18 cellular contexts compared by ENCODE assay signal in genomic region chr7:29254663-29255062, GRCh38.
DNase-seq lines count a peak whose midpoint lies in the region; ATAC-seq, FAIRE-seq and TF ChIP-seq lines count a peak whose summit lies in the region.
"Had no signal": no experiment of that assay in that cellular context is flagged by ENCODE, and none has a peak within 500 bp of the region (broad histone marks: within the 10 kb centered on the region; RNA-seq: fewer than 3 reads in every experiment).

No MANE protein-coding gene starts in this region.

- H3K4ac ChIP-seq in H1 (replicated peaks; ENCODE audit: insufficient read length, low read depth, low read length) (no peak overlapping the region), mesendoderm (ENCODE audit: low read depth, low read length) (no peak overlapping the region)

- H4K5ac ChIP-seq in H1 (ENCODE audit: insufficient read length, low read depth, low read length) (no peak overlapping the region), mesendoderm (ENCODE audit: low read length) (no peak overlapping the region)

- H4K91ac ChIP-seq in H1 (replicated peaks; ENCODE audit: insufficient read length, low read length): no peak overlapping the region

- ATAC-seq in activated CD8-positive, alpha-beta memory T cell treated with anti-CD3 and anti-CD28 coated beads, Interleukin-2, amount 10 ng/mL, durations not matched to agents 7 days and 5 days: no peak

- no peak for TF ChIP-seq RAD21 in H1 (IDR thresholded peaks at IDR 0.05 in 1 of 2, conservative IDR thresholded peaks at IDR 0.05 in 1 of 2; ENCODE audit: low read depth in 2 of 2, low read length in 2 of 2)

- H3K27me3 ChIP-seq in H1 (replicated peaks in 1 of 4; ENCODE audit: control insufficient read depth in 3 of 4, extremely low read depth in 1 of 4, insufficient read depth in 3 of 4, low read length in 3 of 4) (no peaks in the 10 kb centered on the region), mesendoderm (ENCODE audit: insufficient read depth, low read length, poor library complexity) (no peaks in the 10 kb centered on the region)
- H3K27me3 ChIP-seq: BLaER1, gastrocnemius medialis, ovary had no signal

- no peak for TF ChIP-seq EP300 in H1 (IDR thresholded peaks at IDR 0.05; ENCODE audit: borderline replicate concordance in 1 of 2, low read depth in 2 of 2, low read length in 2 of 2)

- H3K36me3 ChIP-seq in H1 (ENCODE audit: control insufficient read depth in 2 of 4, insufficient read depth in 4 of 4, low read length in 3 of 4) (no peaks in the 10 kb centered on the region), mesendoderm (ENCODE audit: control insufficient read depth, insufficient read depth, low read length) (no peaks in the 10 kb centered on the region), OCI-LY7 (ENCODE audit: insufficient read depth, low read length) (no peaks in the 10 kb centered on the region)
- H3K36me3 ChIP-seq: BLaER1, gastrocnemius medialis, ovary had no signal

- H3K27me3 Mint-ChIP-seq in activated CD8-positive, alpha-beta memory T cell treated with anti-CD3 and anti-CD28 coated beads, Interleukin-2, amount 10 ng/mL, durations not matched to agents 7 days and 5 days: peaks cover 2% of the 10 kb centered on the region
- H3K27me3 Mint-ChIP-seq: brain; stimulated activated naive CD8-positive, alpha-beta T cell treated with anti-CD3 and anti-CD28 coated beads, Interleukin-15, Interleukin-2, amounts not matched to agents 100 ng/mL and 50 ng/mL, for 24 hours had no signal

- H2AFZ ChIP-seq in H1 (ENCODE audit: low read length): no peak overlapping the region
- H2AFZ ChIP-seq in OCI-LY7 (ENCODE audit: low read length): no peak overlapping the region

- H3K4me1 ChIP-seq in H1 (replicated peaks in 1 of 4; ENCODE audit: control insufficient read depth in 3 of 4, insufficient read depth in 4 of 4, low read length in 3 of 4) (0 out of 7 replicates have a peak, but pooled peaks cover 0 to 2% (median 0%) of the 10 kb centered on the region in 4 experiments), mesendoderm (ENCODE audit: control insufficient read depth, low read depth, low read length) (no peaks in the 10 kb centered on the region), OCI-LY7 (ENCODE audit: insufficient read depth, low read length, poor library complexity, severe bottlenecking) (no peaks in the 10 kb centered on the region)
- H3K4me1 ChIP-seq: BLaER1 had no signal

- no peak overlapping the region for H3K27ac Mint-ChIP-seq in activated CD8-positive, alpha-beta memory T cell treated with anti-CD3 and anti-CD28 coated beads, Interleukin-2, amount 10 ng/mL, durations not matched to agents 7 days and 5 days
- H3K27ac Mint-ChIP-seq: stimulated activated naive CD8-positive, alpha-beta T cell treated with anti-CD3 and anti-CD28 coated beads, Interleukin-15, Interleukin-2, amounts not matched to agents 100 ng/mL and 50 ng/mL, for 24 hours had no signal

- H2BK120ac ChIP-seq in H1 (replicated peaks; ENCODE audit: low read depth, low read length) (no peak overlapping the region), mesendoderm (ENCODE audit: low read depth, low read length) (no peak overlapping the region)

- DNase-seq in GM12865 (ENCODE audit: low read depth): peak; percentile 5
- peak; percentile 53 for DNase-seq in NCI-H82 treated with DMSO at 0.1 percent for 48 hours (lab: John Stamatoyannopoulos, UW; ENCODE audit: unreplicated experiment)
- no peak for DNase-seq in H1 (ENCODE audit: low read depth in 1 of 2, low spot score in 2 of 2)
- peak; percentile 68 for DNase-seq in mesendoderm
- DNase-seq in OCI-LY7 (ENCODE audit: low spot score): no peak
- no peak for DNase-seq in activated CD8-positive, alpha-beta memory T cell treated with anti-CD3 and anti-CD28 coated beads, Interleukin-2, amount 10 ng/mL, durations not matched to agents 7 days and 5 days
- DNase-seq in NK-92 treated with Interleukin-12 subunit alpha and Interleukin-12 subunit beta, amount 100 ng/mL, for 24 hours (lab: John Stamatoyannopoulos, UW): no peak
- DNase-seq: activated naive CD4-positive, alpha-beta T cell; EL; gastrocnemius medialis; IMR-90; NCI-H1417; NCI-H226; ovary had no signal

- H3K4me2 ChIP-seq in H1 (ENCODE audit: insufficient read depth in 1 of 2, low read depth in 2 of 2, low read length in 2 of 2) (no peak overlapping the region), mesendoderm (ENCODE audit: low read length) (no peak overlapping the region), OCI-LY7 (ENCODE audit: low read length) (no peak overlapping the region)
- H3K4me2 ChIP-seq: BLaER1 had no signal

- H2BK15ac ChIP-seq in H1 (ENCODE audit: low read length) (no peak overlapping the region), mesendoderm (replicated peaks; ENCODE audit: low read depth) (no peak overlapping the region)

- 72% methylated on average over 4 of the region's 4 CpGs; no CpG with 5 or more reads in 1 of the 2 experiments for WGBS in H1 (ENCODE audit: extremely low coverage in 1 of 2, insufficient coverage in 1 of 2, insufficient read length in 1 of 2, insufficient replicate concordance in 2 of 2, low coverage in 1 of 2, low lambda C conversion rate in 2 of 2, missing lambda C conversion rate in 1 of 2), 2 experiments
- WGBS in mesendoderm (ENCODE audit: extremely low coverage, insufficient coverage, low lambda C conversion rate): no CpG with 5 or more reads among the region's 4 CpGs

- no peaks in the 10 kb centered on the region for H3K23me2 ChIP-seq in H1 (ENCODE audit: low read depth, low read length)

- no TSS peak for BruUV-seq in OCI-LY7 (replicated peaks; lab: Mats Ljungman, UMichigan)

- TF ChIP-seq CTCF in GM12865 (IDR thresholded peaks at IDR 0.05; ENCODE audit: insufficient read depth, low read depth, low read length, missing control alignments) (no peak), H1 (IDR thresholded peaks at IDR 0.05; ENCODE audit: control extremely low read depth in 1 of 3, insufficient read depth in 1 of 3, low read depth in 1 of 3, low read length in 3 of 3) (no peak), OCI-LY7 (conservative IDR thresholded peaks at IDR 0.05; ENCODE audit: low read length) (no peak)

- no peak overlapping the region for H3K27ac ChIP-seq in H1 (ENCODE audit: low read depth, low read length)
- no peak overlapping the region for H3K27ac ChIP-seq in mesendoderm (ENCODE audit: low read depth, low read length)
- H3K27ac ChIP-seq in OCI-LY7 (ENCODE audit: low read depth, low read length, poor library complexity, severe bottlenecking): no peak overlapping the region
- H3K27ac ChIP-seq: BLaER1, gastrocnemius medialis, ovary had no signal

- H3K23ac ChIP-seq in H1 (ENCODE audit: insufficient read length) (no peak overlapping the region), mesendoderm (ENCODE audit: low read length) (no peak overlapping the region)

- no peak overlapping the region for H3K4me3 ChIP-seq in GM12865 (ENCODE audit: low read depth, low read length)
- H3K4me3 ChIP-seq in H1 (ENCODE audit: extremely low read depth in 1 of 4, insufficient read depth in 2 of 4, low read depth in 3 of 4, low read length in 4 of 4): no peak overlapping the region
- no peak overlapping the region for H3K4me3 ChIP-seq in mesendoderm (ENCODE audit: low read length)
- no peak overlapping the region for H3K4me3 ChIP-seq in OCI-LY7 (ENCODE audit: low read depth, low read length, poor library complexity, severe bottlenecking)
- H3K4me3 ChIP-seq: BLaER1, gastrocnemius medialis, ovary had no signal

- intact Hi-C loops in OCI-LY7 (cut with micrococcal nuclease; ENCODE audit: unreplicated experiment): no loop called here

- H3K36me3 Mint-ChIP-seq in activated CD8-positive, alpha-beta memory T cell treated with anti-CD3 and anti-CD28 coated beads, Interleukin-2, amount 10 ng/mL, durations not matched to agents 7 days and 5 days: peaks cover 2% of the 10 kb centered on the region
- H3K36me3 Mint-ChIP-seq: brain had no signal

- H3K79me2 ChIP-seq in H1 (ENCODE audit: control insufficient read depth in 1 of 2, insufficient read depth in 2 of 2, low read length in 2 of 2): no peaks in the 10 kb centered on the region
- H3K79me2 ChIP-seq in mesendoderm (ENCODE audit: control insufficient read depth, insufficient read depth, low read length): no peaks in the 10 kb centered on the region
- no peaks in the 10 kb centered on the region for H3K79me2 ChIP-seq in OCI-LY7 (ENCODE audit: insufficient read depth, low read depth, low read length)

- H2BK5ac ChIP-seq in H1 (ENCODE audit: low read depth, low read length) (no peak overlapping the region), mesendoderm (ENCODE audit: low read length) (no peak overlapping the region)

- no peak overlapping the region for H3K14ac ChIP-seq in H1 (ENCODE audit: insufficient read length)

- H4K8ac ChIP-seq in H1 (ENCODE audit: extremely low read depth, insufficient read depth, low read length): no peak overlapping the region
- H4K8ac ChIP-seq in mesendoderm (ENCODE audit: low read depth, low read length): no peak overlapping the region

- H3K9ac ChIP-seq in H1 (replicated peaks in 1 of 4; ENCODE audit: extremely low read depth in 1 of 4, low read depth in 3 of 4, low read length in 3 of 4) (no peak overlapping the region), mesendoderm (ENCODE audit: low read length) (no peak overlapping the region)
- H3K9ac ChIP-seq: BLaER1 had no signal

- no peak overlapping the region for H3K4me3 Mint-ChIP-seq in activated CD8-positive, alpha-beta memory T cell treated with anti-CD3 and anti-CD28 coated beads, Interleukin-2, amount 10 ng/mL, durations not matched to agents 7 days and 5 days
- H3K4me3 Mint-ChIP-seq: brain; stimulated activated naive CD8-positive, alpha-beta T cell treated with anti-CD3 and anti-CD28 coated beads, Interleukin-15, Interleukin-2, amounts not matched to agents 100 ng/mL and 50 ng/mL, for 24 hours had no signal

- H3K56ac ChIP-seq in H1 (replicated peaks; ENCODE audit: insufficient read length, low read depth, low read length) (no peak overlapping the region), mesendoderm (ENCODE audit: low read length) (no peak overlapping the region)

- no peak for TF ChIP-seq POLR2A in H1 (IDR thresholded peaks at IDR 0.05; ENCODE audit: control extremely low read depth in 1 of 2, low read depth in 2 of 2, low read length in 2 of 2)

- H4K20me1 ChIP-seq in H1 (replicated peaks in 1 of 2; ENCODE audit: control insufficient read depth in 1 of 2, insufficient read depth in 2 of 2, low read length in 2 of 2) (no peaks in the 10 kb centered on the region), OCI-LY7 (ENCODE audit: insufficient read depth, low read length) (no peaks in the 10 kb centered on the region)
- H4K20me1 ChIP-seq: BLaER1 had no signal

- H2BK20ac ChIP-seq in H1 (ENCODE audit: low read length): no peak overlapping the region

- H3K79me1 ChIP-seq in H1 (ENCODE audit: low read depth, low read length) (no peaks in the 10 kb centered on the region), mesendoderm (ENCODE audit: low read length) (no peaks in the 10 kb centered on the region)

- H3K9me3 Mint-ChIP-seq in activated CD8-positive, alpha-beta memory T cell treated with anti-CD3 and anti-CD28 coated beads, Interleukin-2, amount 10 ng/mL, durations not matched to agents 7 days and 5 days (ENCODE audit: low read depth): peaks cover 3% of the 10 kb centered on the region
- H3K9me3 Mint-ChIP-seq: stimulated activated naive CD8-positive, alpha-beta T cell treated with anti-CD3 and anti-CD28 coated beads, Interleukin-15, Interleukin-2, amounts not matched to agents 100 ng/mL and 50 ng/mL, for 24 hours had no signal

- POLR2A ChIA-PET in H1 (lab: Charles Lee; ENCODE audit: partially characterized antibody) (no interaction called here), OCI-LY7 (lab: Charles Lee) (no interaction called here)

- no peaks in the 10 kb centered on the region for H3K9me2 ChIP-seq in OCI-LY7 (ENCODE audit: insufficient read depth, low read length)

- H2AK5ac ChIP-seq in H1 (ENCODE audit: low read depth, low read length): no peak overlapping the region; the same call in 1 of the 2 replicates
- no peak overlapping the region for H2AK5ac ChIP-seq in mesendoderm (ENCODE audit: low read length)

- H3K18ac ChIP-seq in H1 (ENCODE audit: extremely low read depth, low read length) (no peak overlapping the region), mesendoderm (ENCODE audit: low read length) (no peak overlapping the region)

- peaks cover 2% of the 10 kb centered on the region for H3K4me1 Mint-ChIP-seq in activated CD8-positive, alpha-beta memory T cell treated with anti-CD3 and anti-CD28 coated beads, Interleukin-2, amount 10 ng/mL, durations not matched to agents 7 days and 5 days

- CTCF ChIA-PET in H1 (lab: Charles Lee; ENCODE audit: partially characterized antibody) (interaction anchor here (0.6 to 3.0 kb wide), 7 partner anchors 9 to 213 kb away, joined by 3 to 11 read pairs (median 4); no protein-coding TSS in a partner anchor), OCI-LY7 (lab: Charles Lee; ENCODE audit: unreplicated experiment) (no interaction called here)
- CTCF ChIA-PET in activated CD8-positive, alpha-beta memory T cell treated with anti-CD3 and anti-CD28 coated beads, Interleukin-2, amount 10 ng/mL, durations not matched to agents 7 days and 5 days (lab: Charles Lee): no interaction called here

- peak; percentile 92 for FAIRE-seq in H1 (lab: Jason Lieb, UNC)
- FAIRE-seq: urothelium cell line had no signal

- H3K9me3 ChIP-seq in H1 (ENCODE audit: insufficient read depth in 2 of 2, low read depth in 1 of 2, low read length in 1 of 2) (no peaks in the 10 kb centered on the region), OCI-LY7 (ENCODE audit: low read length) (no peaks in the 10 kb centered on the region)
- H3K9me3 ChIP-seq: BLaER1, gastrocnemius medialis, ovary had no signal

- no peak overlapping the region for H2BK12ac ChIP-seq in H1 (ENCODE audit: low read depth, low read length)

Comparison
In these comparisons a context has a peak if more than half of its experiments do, and no peak if none do; other contexts are left out.
1. DNase-seq: peak in GM12865 (single experiment), NCI-H82 treated with DMSO at 0.1 percent for 48 hours (single experiment) and mesendoderm (single experiment); none in H1 (0 of 2), OCI-LY7 (single experiment), activated CD8-positive, alpha-beta memory T cell treated with anti-CD3 and anti-CD28 coated beads, Interleukin-2, amount 10 ng/mL, durations not matched to agents 7 days and 5 days (single experiment) and NK-92 treated with Interleukin-12 subunit alpha and Interleukin-12 subunit beta, amount 100 ng/mL, for 24 hours (single experiment).